18 cellular contexts compared by ENCODE assay signal in the genomic region with DNA sequence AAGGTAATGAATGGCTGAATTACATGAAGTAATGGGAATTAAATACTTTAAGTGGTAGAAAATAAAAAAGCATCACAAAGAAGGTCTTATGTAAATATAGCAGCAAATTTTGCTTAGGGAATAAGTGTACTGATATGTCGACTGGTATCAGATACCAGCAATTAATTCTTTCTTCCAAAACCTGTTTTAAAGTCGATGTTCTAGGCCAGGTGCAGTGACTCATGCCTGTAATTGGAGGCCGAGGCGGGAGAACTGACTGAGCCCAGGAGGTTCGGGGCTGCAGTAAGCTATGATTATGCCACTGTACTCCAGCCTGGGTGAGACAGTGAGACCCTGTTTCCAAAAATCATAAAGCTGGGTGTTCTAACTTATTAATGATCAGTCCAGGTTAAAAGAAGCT. TPM values are rescaled to one million over a fixed set of nuclear protein-coding genes. Genes with fewer than 3 reads are reported as not detected.
DNase-seq lines count a peak whose midpoint lies in the region; ATAC-seq and TF ChIP-seq lines count a peak whose summit lies in the region.
"Had no signal": no experiment of that assay in that cellular context is flagged by ENCODE, and none has a peak within 500 bp of the region (broad histone marks: within the 10 kb centered on the region; RNA-seq: fewer than 3 reads in every experiment).

No MANE protein-coding gene starts in this region.

- ATAC-seq in WTC11, result no peak
- ATAC-seq in psoas muscle, result peak in 3 of 4 donors; percentile 56 to 59 (median 58)
- no peak for ATAC-seq in right cardiac atrium
- no peak for ATAC-seq in omental fat pad (ENCODE audit: low FRiP score)
- ATAC-seq in GM19328 (IDR thresholded peaks at IDR 0.05; ENCODE audit: unreplicated experiment), result no peak
- ATAC-seq: activated T-helper 17 cell treated with anti-CD3 and anti-CD28 coated beads, Interleukin-2, amount 50 U/mL, for 72 hours; CD8-positive, alpha-beta T cell; left ventricle myocardium superior; naive thymus-derived CD4-positive, alpha-beta T cell had no signal

- H3K4me3 ChIP-seq in psoas muscle (no peak overlapping the region), right cardiac atrium (ENCODE audit: low read length) (no peak overlapping the region)
- H3K4me3 ChIP-seq: coronary artery, thyroid gland had no signal

- WGBS in psoas muscle, 3 donors, result 34 to 41% (median 36%) methylated on average over 5 of the region's 5 CpGs
- 72% methylated on average over 5 of the region's 5 CpGs for WGBS in right cardiac atrium

- peak overlapping the region; percentile 48 for H3K27ac Mint-ChIP-seq in WTC11
- H3K27ac Mint-ChIP-seq: activated T-helper 17 cell treated with anti-CD3 and anti-CD28 coated beads, Interleukin-2, amount 50 U/mL, for 72 hours; CD8-positive, alpha-beta T cell had no signal

- H3K4me1 ChIP-seq in psoas muscle (peaks cover 55% of the 10 kb centered on the region), right cardiac atrium (ENCODE audit: control insufficient read depth, insufficient read depth, low read length) (peaks cover 3% of the 10 kb centered on the region)

- peak; percentile 44 for DNase-seq in NCI-H2107 treated with DMSO at 0.1 percent for 48 hours (lab: John Stamatoyannopoulos, UW; ENCODE audit: unreplicated experiment)
- no peak for DNase-seq in NCI-H2107 (lab: John Stamatoyannopoulos, UW)
- DNase-seq in NCI-H1105 (lab: John Stamatoyannopoulos, UW), result peak; percentile 29
- DNase-seq in WTC11 (ENCODE audit: low spot score), result no peak
- no peak for DNase-seq in psoas muscle
- DNase-seq in right cardiac atrium, result no peak
- no peak for DNase-seq in omental fat pad (ENCODE audit: low spot score)
- DNase-seq: anterior cingulate cortex; CD8-positive, alpha-beta T cell; erythroblast; left ventricle myocardium superior; naive thymus-derived CD4-positive, alpha-beta T cell; NCI-H1417 treated with DMSO at 0.1 percent for 48 hours; stimulated activated CD8-positive, alpha-beta memory T cell treated with anti-CD3 and anti-CD28 coated beads, Interleukin-4, amount 100 ng/mL, for 48 hours; thyroid gland had no signal

- H3K27ac ChIP-seq in psoas muscle (no peak overlapping the region), right cardiac atrium (ENCODE audit: low read length) (no peak overlapping the region)
- H3K27ac ChIP-seq: coronary artery, thyroid gland had no signal

- POLR2A ChIA-PET in WTC11 (lab: Charles Lee), result no interaction called here

- no peak overlapping the region for H3K4me3 Mint-ChIP-seq in WTC11
- H3K4me3 Mint-ChIP-seq: activated T-helper 17 cell treated with anti-CD3 and anti-CD28 coated beads, Interleukin-2, amount 50 U/mL, for 72 hours; CD8-positive, alpha-beta T cell had no signal

- H3K27me3 ChIP-seq in psoas muscle (ENCODE audit: insufficient read depth in 3 of 3, low read length in 2 of 3) (no peaks in the 10 kb centered on the region), right cardiac atrium (ENCODE audit: control insufficient read depth, insufficient read depth) (no peaks in the 10 kb centered on the region)
- H3K27me3 ChIP-seq: thyroid gland had no signal

- peaks cover 19% of the 10 kb centered on the region for H3K4me1 Mint-ChIP-seq in WTC11

- peaks cover 0 to 9% of the 10 kb centered on the region in 2 donors for H3K36me3 ChIP-seq in psoas muscle (ENCODE audit: insufficient read depth in 1 of 2, low read depth in 1 of 2)
- H3K36me3 ChIP-seq: thyroid gland had no signal

- H3K27me3 Mint-ChIP-seq in WTC11 (ENCODE audit: low read depth), result no peaks in the 10 kb centered on the region
- H3K27me3 Mint-ChIP-seq: activated T-helper 17 cell treated with anti-CD3 and anti-CD28 coated beads, Interleukin-2, amount 50 U/mL, for 72 hours; naive thymus-derived CD4-positive, alpha-beta T cell had no signal

- TF ChIP-seq CTCF in WTC11 (IDR thresholded peaks at IDR 0.05) (no peak), psoas muscle (IDR thresholded peaks at IDR 0.05) (no peak), omental fat pad (IDR thresholded peaks at IDR 0.05) (no peak)

- H3K9me3 ChIP-seq in psoas muscle (no peaks in the 10 kb centered on the region), right cardiac atrium (ENCODE audit: control insufficient read depth, low read length) (no peaks in the 10 kb centered on the region)
- H3K9me3 ChIP-seq: thyroid gland had no signal

- intact Hi-C loops in psoas muscle (cut with DNase I), result no loop called here
- intact Hi-C loops in right cardiac atrium (cut with DNase I), result no loop called here

- CTCF ChIA-PET in WTC11 (lab: Charles Lee), result no interaction called here

- peaks cover 6% of the 10 kb centered on the region for H3K36me3 Mint-ChIP-seq in WTC11

- no peaks in the 10 kb centered on the region for H3K9me3 Mint-ChIP-seq in WTC11
- H3K9me3 Mint-ChIP-seq: activated T-helper 17 cell treated with anti-CD3 and anti-CD28 coated beads, Interleukin-2, amount 50 U/mL, for 72 hours; CD8-positive, alpha-beta T cell; naive thymus-derived CD4-positive, alpha-beta T cell had no signal

TF ChIP-seq in WTC11, 78 proteins besides CTCF, POLR2A, EP300 and RAD21 (continues in another document):
- no peak for TF ChIP-seq ZNF671 (CRISPR knock-in tag; IDR thresholded peaks at IDR 0.05)
- no peak for TF ChIP-seq NR1H2 (CRISPR knock-in tag; IDR thresholded peaks at IDR 0.05)
- TF ChIP-seq, protein P1, sequence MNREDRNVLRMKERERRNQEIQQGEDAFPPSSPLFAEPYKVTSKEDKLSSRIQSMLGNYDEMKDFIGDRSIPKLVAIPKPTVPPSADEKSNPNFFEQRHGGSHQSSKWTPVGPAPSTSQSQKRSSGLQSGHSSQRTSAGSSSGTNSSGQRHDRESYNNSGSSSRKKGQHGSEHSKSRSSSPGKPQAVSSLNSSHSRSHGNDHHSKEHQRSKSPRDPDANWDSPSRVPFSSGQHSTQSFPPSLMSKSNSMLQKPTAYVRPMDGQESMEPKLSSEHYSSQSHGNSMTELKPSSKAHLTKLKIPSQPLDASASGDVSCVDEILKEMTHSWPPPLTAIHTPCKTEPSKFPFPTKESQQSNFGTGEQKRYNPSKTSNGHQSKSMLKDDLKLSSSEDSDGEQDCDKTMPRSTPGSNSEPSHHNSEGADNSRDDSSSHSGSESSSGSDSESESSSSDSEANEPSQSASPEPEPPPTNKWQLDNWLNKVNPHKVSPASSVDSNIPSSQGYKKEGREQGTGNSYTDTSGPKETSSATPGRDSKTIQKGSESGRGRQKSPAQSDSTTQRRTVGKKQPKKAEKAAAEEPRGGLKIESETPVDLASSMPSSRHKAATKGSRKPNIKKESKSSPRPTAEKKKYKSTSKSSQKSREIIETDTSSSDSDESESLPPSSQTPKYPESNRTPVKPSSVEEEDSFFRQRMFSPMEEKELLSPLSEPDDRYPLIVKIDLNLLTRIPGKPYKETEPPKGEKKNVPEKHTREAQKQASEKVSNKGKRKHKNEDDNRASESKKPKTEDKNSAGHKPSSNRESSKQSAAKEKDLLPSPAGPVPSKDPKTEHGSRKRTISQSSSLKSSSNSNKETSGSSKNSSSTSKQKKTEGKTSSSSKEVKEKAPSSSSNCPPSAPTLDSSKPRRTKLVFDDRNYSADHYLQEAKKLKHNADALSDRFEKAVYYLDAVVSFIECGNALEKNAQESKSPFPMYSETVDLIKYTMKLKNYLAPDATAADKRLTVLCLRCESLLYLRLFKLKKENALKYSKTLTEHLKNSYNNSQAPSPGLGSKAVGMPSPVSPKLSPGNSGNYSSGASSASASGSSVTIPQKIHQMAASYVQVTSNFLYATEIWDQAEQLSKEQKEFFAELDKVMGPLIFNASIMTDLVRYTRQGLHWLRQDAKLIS (CRISPR knock-in tag; IDR thresholded peaks at IDR 0.05; ENCODE audit: borderline replicate concordance), result no peak
- TF ChIP-seq, protein P2, sequence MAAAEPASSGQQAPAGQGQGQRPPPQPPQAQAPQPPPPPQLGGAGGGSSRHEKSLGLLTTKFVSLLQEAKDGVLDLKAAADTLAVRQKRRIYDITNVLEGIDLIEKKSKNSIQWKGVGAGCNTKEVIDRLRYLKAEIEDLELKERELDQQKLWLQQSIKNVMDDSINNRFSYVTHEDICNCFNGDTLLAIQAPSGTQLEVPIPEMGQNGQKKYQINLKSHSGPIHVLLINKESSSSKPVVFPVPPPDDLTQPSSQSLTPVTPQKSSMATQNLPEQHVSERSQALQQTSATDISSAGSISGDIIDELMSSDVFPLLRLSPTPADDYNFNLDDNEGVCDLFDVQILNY (CRISPR knock-in tag; IDR thresholded peaks at IDR 0.05), result no peak
- TF ChIP-seq, protein P3, sequence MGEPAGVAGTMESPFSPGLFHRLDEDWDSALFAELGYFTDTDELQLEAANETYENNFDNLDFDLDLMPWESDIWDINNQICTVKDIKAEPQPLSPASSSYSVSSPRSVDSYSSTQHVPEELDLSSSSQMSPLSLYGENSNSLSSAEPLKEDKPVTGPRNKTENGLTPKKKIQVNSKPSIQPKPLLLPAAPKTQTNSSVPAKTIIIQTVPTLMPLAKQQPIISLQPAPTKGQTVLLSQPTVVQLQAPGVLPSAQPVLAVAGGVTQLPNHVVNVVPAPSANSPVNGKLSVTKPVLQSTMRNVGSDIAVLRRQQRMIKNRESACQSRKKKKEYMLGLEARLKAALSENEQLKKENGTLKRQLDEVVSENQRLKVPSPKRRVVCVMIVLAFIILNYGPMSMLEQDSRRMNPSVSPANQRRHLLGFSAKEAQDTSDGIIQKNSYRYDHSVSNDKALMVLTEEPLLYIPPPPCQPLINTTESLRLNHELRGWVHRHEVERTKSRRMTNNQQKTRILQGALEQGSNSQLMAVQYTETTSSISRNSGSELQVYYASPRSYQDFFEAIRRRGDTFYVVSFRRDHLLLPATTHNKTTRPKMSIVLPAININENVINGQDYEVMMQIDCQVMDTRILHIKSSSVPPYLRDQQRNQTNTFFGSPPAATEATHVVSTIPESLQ (CRISPR knock-in tag; IDR thresholded peaks at IDR 0.05), result no peak
- TF ChIP-seq, protein P4, sequence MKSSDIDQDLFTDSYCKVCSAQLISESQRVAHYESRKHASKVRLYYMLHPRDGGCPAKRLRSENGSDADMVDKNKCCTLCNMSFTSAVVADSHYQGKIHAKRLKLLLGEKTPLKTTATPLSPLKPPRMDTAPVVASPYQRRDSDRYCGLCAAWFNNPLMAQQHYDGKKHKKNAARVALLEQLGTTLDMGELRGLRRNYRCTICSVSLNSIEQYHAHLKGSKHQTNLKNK (CRISPR knock-in tag; IDR thresholded peaks at IDR 0.05), result no peak
- TF ChIP-seq ZBTB21 (CRISPR knock-in tag; IDR thresholded peaks at IDR 0.05; ENCODE audit: borderline replicate concordance), result no peak

RNA-seq across cellular contexts. Expression of a gene that starts 30.3 kb away (rescaled TPM):
- total RNA-seq in WTC11 (2021), result 72.8 to 88.5 TPM (median 77.1 TPM) in 3 replicates
- total RNA-seq in psoas muscle, result 10 to 100 TPM; 38.2 to 52.0 (median 45.4) TPM
- 10 to 100 TPM; 13.9 to 23.1 (median 14.3) TPM for polyA plus RNA-seq in psoas muscle
- total RNA-seq in right cardiac atrium, result 10 to 100 TPM; 44.8 to 52.2 (median 49.0) TPM
- 14.9 TPM for polyA plus RNA-seq in right cardiac atrium
- 100 to 1,000 TPM in 1 of 4 donors, 10 to 100 TPM in 3; 69.3 to 175 (median 82.9) TPM for total RNA-seq in omental fat pad

Comparison
In these comparisons a context has a peak if more than half of its experiments do, and no peak if none do; other contexts are left out.
1. DNase-seq: peak in NCI-H2107 treated with DMSO at 0.1 percent for 48 hours (single experiment) and NCI-H1105 (single experiment); none in NCI-H2107 (single experiment), WTC11 (single experiment), psoas muscle (0 of 2), right cardiac atrium (0 of 3) and omental fat pad (single experiment).
2. ATAC-seq: peak in psoas muscle (3 of 4); none in WTC11 (single experiment), right cardiac atrium (0 of 2), omental fat pad (single experiment) and GM19328 (single experiment).